In the genomic region with DNA sequence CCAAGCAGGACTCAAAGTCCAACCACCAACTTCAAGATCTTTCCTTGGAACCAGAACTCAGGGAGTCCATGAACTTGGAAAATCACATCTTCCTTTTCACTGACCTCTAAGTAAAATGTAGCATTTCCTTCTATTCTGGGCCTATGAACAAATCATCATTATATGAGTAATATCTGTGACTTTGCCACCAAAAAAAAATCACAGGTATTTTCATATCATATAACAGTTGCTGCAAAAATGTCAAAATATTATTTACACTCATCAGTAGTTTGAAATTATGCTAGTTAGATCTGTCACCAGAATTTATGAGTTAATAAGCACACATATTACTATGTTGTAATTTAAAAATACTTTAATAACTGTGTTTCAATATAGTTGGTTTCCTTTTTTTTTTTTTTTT, we compare ENCODE assay signal across 13 cellular contexts. TPM values are rescaled to one million over a fixed set of nuclear protein-coding genes. Genes with fewer than 3 reads are reported as not detected.
DNase-seq lines count a peak whose midpoint lies in the region; ATAC-seq, FAIRE-seq and TF ChIP-seq lines count a peak whose summit lies in the region.
"Had no signal": no experiment of that assay in that cellular context is flagged by ENCODE, and none has a peak within 500 bp of the region (broad histone marks: within the 10 kb centered on the region; RNA-seq: fewer than 3 reads in every experiment).

No MANE protein-coding gene starts in this region.

- H3K27me3 ChIP-seq in RWPE2 (ENCODE audit: insufficient read depth, poor library complexity, severe bottlenecking): no peaks in the 10 kb centered on the region
- H3K27me3 ChIP-seq in gastroesophageal sphincter: no peaks in the 10 kb centered on the region
- H3K27me3 ChIP-seq in sigmoid colon: no peaks in the 10 kb centered on the region

- DNase-seq in A549 (ENCODE audit: low read depth in 1 of 2, low spot score in 1 of 2): no peak
- DNase-seq in RWPE2 (ENCODE audit: low spot score): no peak
- DNase-seq in sigmoid colon: no peak
- DNase-seq in Ammon's horn (ENCODE audit: low spot score): no peak
- no peak for DNase-seq in mucosa of gallbladder (ENCODE audit: low spot score)
- no peak for DNase-seq in activated CD4-positive, CD25-positive, alpha-beta regulatory T cell (lab: John Stamatoyannopoulos, UW)
- DNase-seq: activated CD4-positive, alpha-beta T cell treated with anti-CD3 and anti-CD28 coated beads for 1 hour; activated effector memory CD4-positive, alpha-beta T cell treated with Interleukin-2 at 50 U/mL for 16 hours; NCI-H524; SIG-M5; stimulated activated CD4-positive, alpha-beta T cell treated with anti-CD3 and anti-CD28 coated beads, Interleukin-12 subunit alpha, Interleukin-12 subunit beta, amount 100 ng/mL, for 4 hours had no signal

- TF ChIP-seq CTCF in A549 (IDR thresholded peaks at IDR 0.05): no peak
- TF ChIP-seq CTCF in RWPE2 (IDR thresholded peaks at IDR 0.05; ENCODE audit: poor library complexity, severe bottlenecking): no peak
- no peak for TF ChIP-seq CTCF in gastroesophageal sphincter (IDR thresholded peaks at IDR 0.05)
- no peak for TF ChIP-seq CTCF in sigmoid colon (IDR thresholded peaks at IDR 0.05)

- TF ChIP-seq RAD21 in A549 (conservative IDR thresholded peaks at IDR 0.05 in 1 of 2, IDR thresholded peaks at IDR 0.05 in 1 of 2): no peak

- no peak for TF ChIP-seq EP300 in A549 (IDR thresholded peaks at IDR 0.05)
- TF ChIP-seq EP300 in gastroesophageal sphincter (IDR thresholded peaks at IDR 0.05): no peak
- TF ChIP-seq EP300 in sigmoid colon (IDR thresholded peaks at IDR 0.05): no peak

- peaks cover 41% of the 10 kb centered on the region for H3K36me3 ChIP-seq in RWPE2 (ENCODE audit: low read depth)
- H3K36me3 ChIP-seq in gastroesophageal sphincter: no peaks in the 10 kb centered on the region
- H3K36me3 ChIP-seq in sigmoid colon: peaks cover 0 to 3% (median 0%) of the 10 kb centered on the region in 4 donors

- peak overlapping the region; percentile 51 to 71 for H3K27ac ChIP-seq in A549
- H3K27ac ChIP-seq in RWPE2 (ENCODE audit: poor library complexity, severe bottlenecking): peak overlapping the region; percentile 70
- H3K27ac ChIP-seq in gastroesophageal sphincter: peak overlapping the region; percentile 91 to 97 (median 94)
- H3K27ac ChIP-seq in sigmoid colon: peak overlapping the region; percentile 94 to 99 (median 97)

- POLR2A ChIA-PET in A549 (lab: Yijun Ruan, JAX): interaction anchor here (1.8 kb wide), 1 partner anchor 15 kb away, joined by 9 read pairs; a partner anchor contains a TSS

- CTCF ChIA-PET in A549 (lab: Yijun Ruan, JAX): interaction anchor here (1.4 to 3.5 kb wide), 6 partner anchors 9 to 74 kb away, joined by 4 to 16 read pairs (median 6); a partner anchor contains a TSS

- no peak for TF ChIP-seq POLR2A in A549 (IDR thresholded peaks at IDR 0.05; ENCODE audit: low read length)
- no peak for TF ChIP-seq POLR2A in gastroesophageal sphincter (IDR thresholded peaks at IDR 0.05)
- no peak for TF ChIP-seq POLR2A in sigmoid colon (IDR thresholded peaks at IDR 0.05)

- H3K4me2 ChIP-seq in A549: peak overlapping the region; percentile 80

- ATAC-seq in A549 (no peak), RWPE2 (ENCODE audit: low read depth) (0 out of 3 replicates have a peak, but pooled peaks have one; percentile 0), gastroesophageal sphincter (no peak), GM21723 (IDR thresholded peaks at IDR 0.05; ENCODE audit: unreplicated experiment) (no peak)

- intact Hi-C loops in sigmoid colon (cut with DNase I): loop anchor here (2.0 kb wide), 1 partner anchor 14 kb away; no protein-coding TSS in a partner anchor

- peaks cover 6% of the 10 kb centered on the region; the same call in 1 of the 3 replicates for H3K9me3 ChIP-seq in A549
- no peaks in the 10 kb centered on the region for H3K9me3 ChIP-seq in RWPE2 (ENCODE audit: severe bottlenecking)
- no peaks in the 10 kb centered on the region for H3K9me3 ChIP-seq in gastroesophageal sphincter
- H3K9me3 ChIP-seq in sigmoid colon: no peaks in the 10 kb centered on the region

- H3K4me3 ChIP-seq in A549 (no peak overlapping the region), RWPE2 (ENCODE audit: severe bottlenecking) (no peak overlapping the region), gastroesophageal sphincter (no peak overlapping the region), sigmoid colon (no peak overlapping the region)

- H3K4me1 ChIP-seq in A549 (peaks cover 24% of the 10 kb centered on the region), RWPE2 (ENCODE audit: insufficient read depth, poor library complexity, severe bottlenecking) (peaks cover 28% of the 10 kb centered on the region), gastroesophageal sphincter (peaks cover 10 to 91% (median 39%) of the 10 kb centered on the region in 3 donors), sigmoid colon (peaks cover 0 to 84% (median 80%) of the 10 kb centered on the region in 4 donors)

- no peak for FAIRE-seq in A549 (lab: Jason Lieb, UNC)

TF ChIP-seq in A549, 52 proteins besides CTCF, POLR2A, EP300 and RAD21:
- TF ChIP-seq POLR2AphosphoS2 (conservative IDR thresholded peaks at IDR 0.05; ENCODE audit: low read length) (no peak), RFX5 (IDR thresholded peaks at IDR 0.05) (no peak), MAFK (IDR thresholded peaks at IDR 0.05; ENCODE audit: partially characterized antibody) (no peak), EHF (CRISPR knock-in tag; IDR thresholded peaks at IDR 0.05) (no peak), JUNB (IDR thresholded peaks at IDR 0.05) (no peak), TFCP2L1 (CRISPR knock-in tag; IDR thresholded peaks at IDR 0.05) (no peak), FOSL2 (IDR thresholded peaks at IDR 0.05) (no peak), FOSL2 (CRISPR knock-in tag; IDR thresholded peaks at IDR 0.05) (no peak), CBX2 (IDR thresholded peaks at IDR 0.05; ENCODE audit: borderline replicate concordance, low read depth) (no peak), TP53 (CRISPR knock-in tag; IDR thresholded peaks at IDR 0.05) (no peak), RARB (CRISPR knock-in tag; IDR thresholded peaks at IDR 0.05) (no peak), ZC3H11A (IDR thresholded peaks at IDR 0.05) (no peak), MAZ (IDR thresholded peaks at IDR 0.05; ENCODE audit: borderline replicate concordance, low read depth, low read length) (no peak)
- TF ChIP-seq, protein P1, sequence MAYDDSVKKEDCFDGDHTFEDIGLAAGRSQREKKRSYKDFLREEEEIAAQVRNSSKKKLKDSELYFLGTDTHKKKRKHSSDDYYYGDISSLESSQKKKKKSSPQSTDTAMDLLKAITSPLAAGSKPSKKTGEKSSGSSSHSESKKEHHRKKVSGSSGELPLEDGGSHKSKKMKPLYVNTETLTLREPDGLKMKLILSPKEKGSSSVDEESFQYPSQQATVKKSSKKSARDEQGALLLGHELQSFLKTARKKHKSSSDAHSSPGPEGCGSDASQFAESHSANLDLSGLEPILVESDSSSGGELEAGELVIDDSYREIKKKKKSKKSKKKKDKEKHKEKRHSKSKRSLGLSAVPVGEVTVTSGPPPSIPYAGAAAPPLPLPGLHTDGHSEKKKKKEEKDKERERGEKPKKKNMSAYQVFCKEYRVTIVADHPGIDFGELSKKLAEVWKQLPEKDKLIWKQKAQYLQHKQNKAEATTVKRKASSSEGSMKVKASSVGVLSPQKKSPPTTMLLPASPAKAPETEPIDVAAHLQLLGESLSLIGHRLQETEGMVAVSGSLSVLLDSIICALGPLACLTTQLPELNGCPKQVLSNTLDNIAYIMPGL (CRISPR knock-in tag; IDR thresholded peaks at IDR 0.05; ENCODE audit: borderline replicate concordance): no peak
- TF ChIP-seq, protein P2, sequence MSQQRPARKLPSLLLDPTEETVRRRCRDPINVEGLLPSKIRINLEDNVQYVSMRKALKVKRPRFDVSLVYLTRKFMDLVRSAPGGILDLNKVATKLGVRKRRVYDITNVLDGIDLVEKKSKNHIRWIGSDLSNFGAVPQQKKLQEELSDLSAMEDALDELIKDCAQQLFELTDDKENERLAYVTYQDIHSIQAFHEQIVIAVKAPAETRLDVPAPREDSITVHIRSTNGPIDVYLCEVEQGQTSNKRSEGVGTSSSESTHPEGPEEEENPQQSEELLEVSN (IDR thresholded peaks at IDR 0.05; ENCODE audit: borderline replicate concordance, low read depth): no peak
- TF ChIP-seq, protein P3, sequence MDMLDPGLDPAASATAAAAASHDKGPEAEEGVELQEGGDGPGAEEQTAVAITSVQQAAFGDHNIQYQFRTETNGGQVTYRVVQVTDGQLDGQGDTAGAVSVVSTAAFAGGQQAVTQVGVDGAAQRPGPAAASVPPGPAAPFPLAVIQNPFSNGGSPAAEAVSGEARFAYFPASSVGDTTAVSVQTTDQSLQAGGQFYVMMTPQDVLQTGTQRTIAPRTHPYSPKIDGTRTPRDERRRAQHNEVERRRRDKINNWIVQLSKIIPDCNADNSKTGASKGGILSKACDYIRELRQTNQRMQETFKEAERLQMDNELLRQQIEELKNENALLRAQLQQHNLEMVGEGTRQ (IDR thresholded peaks at IDR 0.05): no peak
TF ChIP-seq in A549: peak in this region for 0.

RNA-seq across cellular contexts. Expression of a gene that starts 27.3 kb away (rescaled TPM):
- polyA plus RNA-seq in A549 (2011; rRNA removed) (0.09 and 0.17 TPM in 2 replicates), A549 (2017; fragmentation: RNase III; extraction: RNeasy Plus Mini Kit Qiagen cat#74134 plus additional on column Dnase treatment) (0.04 TPM in 1 of 3 replicates, not detected in the others), sigmoid colon (10 to 100 TPM; 14.6 to 25.8 (median 24.3) TPM)
- not detected in 2 replicates for polyA plus RNA-seq in A549 (2012; cell fraction: cytosol; rRNA removed)
- not detected in 2 replicates for polyA plus RNA-seq in A549 (2012; cell fraction: nucleus; rRNA removed)
- 0.50 TPM in 1 of 2 replicates, not detected in the other for polyA minus RNA-seq in A549 (2011; rRNA and poly(A)+ RNA removed)
- total RNA-seq in gastroesophageal sphincter (1 to 10 TPM in 1 of 4 donors, under 1 TPM in 2, not detected in 1; 0.27 to 3.7 (median 0.27) TPM), sigmoid colon (under 1 TPM in 1 of 4 donors, not detected in 3; 0.36 TPM), mucosa of gallbladder (9.7 TPM)
